Comparison of ENCODE assay signal across 8 cellular contexts in genomic region chr13:99425485-99426341, GRCh38.
DNase-seq lines count a peak whose midpoint lies in the region; ATAC-seq and TF ChIP-seq lines count a peak whose summit lies in the region.

No MANE protein-coding gene starts in this region.

- no peak overlapping the region for H3K4me2 ChIP-seq in neural progenitor cell

- peak; percentile 57 for ATAC-seq in GM21381 (IDR thresholded peaks at IDR 0.05; ENCODE audit: unreplicated experiment)
- ATAC-seq in HG03521 (IDR thresholded peaks at IDR 0.05; ENCODE audit: unreplicated experiment): peak; percentile 40

- H3K4me3 Mint-ChIP-seq in neural progenitor cell: no peak overlapping the region

- no peaks in the 10 kb centered on the region for H3K9me3 ChIP-seq in neural progenitor cell (ENCODE audit: low read depth)

- no peak overlapping the region for H3K27ac ChIP-seq in neural progenitor cell

- no peak overlapping the region for H3K9ac ChIP-seq in neural progenitor cell

- H2AFZ ChIP-seq in neural progenitor cell (replicated peaks): no peak overlapping the region

- H4K20me1 ChIP-seq in neural progenitor cell (ENCODE audit: low read depth): no peaks in the 10 kb centered on the region

- no peaks in the 10 kb centered on the region for H3K4me1 ChIP-seq in neural progenitor cell

- DNase-seq in activated CD8-positive, alpha-beta memory T cell treated with anti-CD3 and anti-CD28 coated beads for 24 hours: peak; percentile 79
- DNase-seq in pons (ENCODE audit: low spot score): peak; percentile 19
- DNase-seq in OCI-M1 (lab: John Stamatoyannopoulos, UW): no peak
- DNase-seq in AML-193 (lab: John Stamatoyannopoulos, UW): no peak
- no peak for DNase-seq in neural progenitor cell (ENCODE audit: low spot score)

- H3K79me2 ChIP-seq in neural progenitor cell (ENCODE audit: low read depth): no peaks in the 10 kb centered on the region

- no peaks in the 10 kb centered on the region for H3F3A ChIP-seq in neural progenitor cell (ENCODE audit: low read depth)

- H3K9me3 Mint-ChIP-seq in neural progenitor cell: peaks cover 7% of the 10 kb centered on the region

- H3K4me1 Mint-ChIP-seq in neural progenitor cell: no peaks in the 10 kb centered on the region

- H3K27me3 ChIP-seq in neural progenitor cell: no peaks in the 10 kb centered on the region

- H3K27me3 Mint-ChIP-seq in neural progenitor cell (ENCODE audit: insufficient read depth, low read depth): peaks cover 5% of the 10 kb centered on the region

- no peaks in the 10 kb centered on the region for H3K36me3 ChIP-seq in neural progenitor cell

- TF ChIP-seq CTCF in neural progenitor cell (IDR thresholded peaks at IDR 0.05): no peak

- no peak overlapping the region for H3K27ac Mint-ChIP-seq in neural progenitor cell

- H3K4me3 ChIP-seq in GM08714 (ENCODE audit: low read length) (peak overlapping the region; percentile 49; the same call in 1 of the 2 replicates), neural progenitor cell (no peak overlapping the region)

- H3K36me3 Mint-ChIP-seq in neural progenitor cell: no peaks in the 10 kb centered on the region

Comparison
In these comparisons a context has a peak if more than half of its experiments do, and no peak if none do; other contexts are left out.
1. DNase-seq: peak in activated CD8-positive, alpha-beta memory T cell treated with anti-CD3 and anti-CD28 coated beads for 24 hours (single experiment) and pons (single experiment); none in OCI-M1 (single experiment), AML-193 (0 of 2) and neural progenitor cell (single experiment).